In the genomic region with DNA sequence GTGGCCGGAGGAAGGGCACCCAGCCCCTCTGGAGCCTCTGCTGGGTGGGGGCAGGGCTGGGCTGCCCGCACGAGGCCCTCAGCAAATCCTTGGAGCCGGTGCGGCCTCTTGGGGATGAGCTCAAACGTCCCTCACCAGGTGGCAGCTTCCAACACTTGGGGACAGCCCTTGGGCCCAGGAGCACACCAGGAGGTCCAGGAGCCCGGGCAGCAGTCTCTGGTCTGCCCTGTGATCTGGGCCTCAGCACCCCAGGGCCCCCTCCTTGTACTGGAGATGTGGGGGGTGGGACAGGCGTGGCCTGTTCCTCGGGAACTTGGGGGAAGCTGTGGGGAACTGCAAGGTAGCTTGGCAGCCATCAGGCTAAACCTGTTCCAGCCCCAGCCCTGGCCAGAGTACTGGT, we compare ENCODE assay signal across 18 cellular contexts. TPM values are rescaled to one million over a fixed set of nuclear protein-coding genes. Genes with fewer than 3 reads are reported as not detected.
DNase-seq lines count a peak whose midpoint lies in the region; ATAC-seq, FAIRE-seq and TF ChIP-seq lines count a peak whose summit lies in the region.
"Had no signal": no experiment of that assay in that cellular context is flagged by ENCODE, and none has a peak within 500 bp of the region (broad histone marks: within the 10 kb centered on the region; RNA-seq: fewer than 3 reads in every experiment).

No MANE protein-coding gene starts in this region.

- H2AK5ac ChIP-seq in H1 (ENCODE audit: low read depth, low read length): no peak overlapping the region

- POLR2A ChIA-PET in RWPE1 (lab: Yijun Ruan, JAX; ENCODE audit: low non-redundant PET): no interaction called here
- POLR2A ChIA-PET in H1 (lab: Charles Lee; ENCODE audit: partially characterized antibody): interaction anchor here (0.8 kb wide), 1 partner anchor 15 kb away, joined by 3 read pairs; no protein-coding TSS in a partner anchor

- TF ChIP-seq POLR2A in H1 (IDR thresholded peaks at IDR 0.05; ENCODE audit: control extremely low read depth in 1 of 2, low read depth in 2 of 2, low read length in 2 of 2): no peak

- H3K56ac ChIP-seq in H1 (replicated peaks; ENCODE audit: insufficient read length, low read depth, low read length): no peak overlapping the region

- no peak for ATAC-seq in HG03095 (IDR thresholded peaks at IDR 0.05; ENCODE audit: unreplicated experiment)
- ATAC-seq: CD8-positive, alpha-beta T cell had no signal

- H3K18ac ChIP-seq in H1 (ENCODE audit: extremely low read depth, low read length): no peak overlapping the region

- no peak overlapping the region for H4K5ac ChIP-seq in H1 (ENCODE audit: insufficient read length, low read depth, low read length)

- H4K91ac ChIP-seq in H1 (replicated peaks; ENCODE audit: insufficient read length, low read length): no peak overlapping the region

- no peaks in the 10 kb centered on the region for H3K23me2 ChIP-seq in H1 (ENCODE audit: low read depth, low read length)

- H2BK120ac ChIP-seq in H1 (replicated peaks; ENCODE audit: low read depth, low read length): no peak overlapping the region

- no peak overlapping the region for H3K4ac ChIP-seq in H1 (replicated peaks; ENCODE audit: insufficient read length, low read depth, low read length)

- TF ChIP-seq CTCF in RWPE1 (conservative IDR thresholded peaks at IDR 0.05; ENCODE audit: low read depth): no peak
- no peak for TF ChIP-seq CTCF in H1 (IDR thresholded peaks at IDR 0.05; ENCODE audit: control extremely low read depth in 1 of 3, insufficient read depth in 1 of 3, low read depth in 1 of 3, low read length in 3 of 3)

- H2BK12ac ChIP-seq in H1 (ENCODE audit: low read depth, low read length): no peak overlapping the region

- H2BK20ac ChIP-seq in H1 (ENCODE audit: low read length): no peak overlapping the region

- no peak overlapping the region for H2AFZ ChIP-seq in H1 (ENCODE audit: low read length)
- H2AFZ ChIP-seq: GM23248 had no signal

- H3K9ac ChIP-seq in BLaER1 (no peak overlapping the region), H1 (replicated peaks in 1 of 4; ENCODE audit: extremely low read depth in 1 of 4, low read depth in 3 of 4, low read length in 3 of 4) (no peak overlapping the region)
- H3K9ac ChIP-seq: GM23248 had no signal

- H3K79me1 ChIP-seq in H1 (ENCODE audit: low read depth, low read length): no peaks in the 10 kb centered on the region

- 0 out of 2 replicates have a peak overlapping the region, but pooled peaks have one; percentile 21 for H2BK5ac ChIP-seq in H1 (ENCODE audit: low read depth, low read length)

- H4K8ac ChIP-seq in H1 (ENCODE audit: extremely low read depth, insufficient read depth, low read length): peak overlapping the region; percentile 89

- H3K23ac ChIP-seq in H1 (ENCODE audit: insufficient read length): no peak overlapping the region

- no peak for TF ChIP-seq EP300 in H1 (IDR thresholded peaks at IDR 0.05; ENCODE audit: borderline replicate concordance in 1 of 2, low read depth in 2 of 2, low read length in 2 of 2)

- H3K27ac ChIP-seq in BLaER1: peak overlapping the region; percentile 23
- H3K27ac ChIP-seq in RWPE1: peak overlapping the region; percentile 49; the same call in 1 of the 2 replicates
- no peak overlapping the region for H3K27ac ChIP-seq in H1 (ENCODE audit: low read depth, low read length)
- H3K27ac ChIP-seq: C4-2B, GM23248 had no signal

- TF ChIP-seq RAD21 in H1 (IDR thresholded peaks at IDR 0.05 in 1 of 2, conservative IDR thresholded peaks at IDR 0.05 in 1 of 2; ENCODE audit: low read depth in 2 of 2, low read length in 2 of 2): no peak

- 86% methylated on average over 7 of the region's 9 CpGs; no CpG with 5 or more reads in 1 of the 2 experiments for WGBS in H1 (ENCODE audit: extremely low coverage in 1 of 2, insufficient coverage in 1 of 2, insufficient read length in 1 of 2, insufficient replicate concordance in 2 of 2, low coverage in 1 of 2, low lambda C conversion rate in 2 of 2, missing lambda C conversion rate in 1 of 2), 2 experiments

- H3K4me3 ChIP-seq in BLaER1 (no peak overlapping the region), H1 (ENCODE audit: extremely low read depth in 1 of 4, insufficient read depth in 2 of 4, low read depth in 3 of 4, low read length in 4 of 4) (no peak overlapping the region)
- H3K4me3 ChIP-seq: A549, GM23248 had no signal

- H4K20me1 ChIP-seq in BLaER1 (0 out of 2 replicates have a peak, but pooled peaks cover 4% of the 10 kb centered on the region), H1 (replicated peaks in 1 of 2; ENCODE audit: control insufficient read depth in 1 of 2, insufficient read depth in 2 of 2, low read length in 2 of 2) (peaks cover 0 to 8% of the 10 kb centered on the region in 2 experiments)

- no peak overlapping the region for H3K14ac ChIP-seq in H1 (ENCODE audit: insufficient read length)

- H3K4me2 ChIP-seq in BLaER1 (peak overlapping the region; percentile 14; the same call in 1 of the 2 replicates), H1 (ENCODE audit: insufficient read depth in 1 of 2, low read depth in 2 of 2, low read length in 2 of 2) (no peak overlapping the region)
- H3K4me2 ChIP-seq: A549 had no signal

- CTCF ChIA-PET in RWPE1 (lab: Yijun Ruan, JAX) (interaction anchor here (0.6 kb wide), 1 partner anchor 10 kb away, joined by 3 read pairs; no protein-coding TSS in a partner anchor), H1 (lab: Charles Lee; ENCODE audit: partially characterized antibody) (interaction anchor here (0.8 to 1.4 kb wide), 2 partner anchors 10 kb away, joined by 3 read pairs; no protein-coding TSS in a partner anchor)

- H3K27me3 ChIP-seq in BLaER1 (no peaks in the 10 kb centered on the region), H1 (replicated peaks in 1 of 4; ENCODE audit: control insufficient read depth in 3 of 4, extremely low read depth in 1 of 4, insufficient read depth in 3 of 4, low read length in 3 of 4) (no peaks in the 10 kb centered on the region)

- no peaks in the 10 kb centered on the region for H3K79me2 ChIP-seq in H1 (ENCODE audit: control insufficient read depth in 1 of 2, insufficient read depth in 2 of 2, low read length in 2 of 2)

- peaks cover 38% of the 10 kb centered on the region for H3K4me1 ChIP-seq in BLaER1
- peaks cover 0 to 3% (median 0%) of the 10 kb centered on the region in 4 experiments; a peak in 2 of 7 replicates for H3K4me1 ChIP-seq in H1 (replicated peaks in 1 of 4; ENCODE audit: control insufficient read depth in 3 of 4, insufficient read depth in 4 of 4, low read length in 3 of 4)
- H3K4me1 ChIP-seq: A549 had no signal

- FAIRE-seq in H1 (lab: Jason Lieb, UNC): no peak
- FAIRE-seq: A549, D721Med, GM12892 had no signal

- H3K36me3 ChIP-seq in BLaER1: no peaks in the 10 kb centered on the region
- peaks cover 0 to 36% (median 2%) of the 10 kb centered on the region in 4 experiments; a peak in 4 of 8 replicates for H3K36me3 ChIP-seq in H1 (ENCODE audit: control insufficient read depth in 2 of 4, insufficient read depth in 4 of 4, low read length in 3 of 4)

- DNase-seq in RWPE1 (ENCODE audit: low spot score) (no peak), H1 (ENCODE audit: low read depth in 1 of 2, low spot score in 2 of 2) (no peak), germinal center (ENCODE audit: low spot score) (no peak), NCI-H1694 (lab: John Stamatoyannopoulos, UW) (no peak)
- DNase-seq: CD4-positive, CD25-positive, alpha-beta regulatory T cell; CD8-positive, alpha-beta T cell; DMS 273 treated with DMSO at 0.1 percent for 48 hours; DMS53; DMS79 treated with DMSO at 0.1 percent for 48 hours; GF-D8; H9 had no signal

- H2BK15ac ChIP-seq in H1 (ENCODE audit: low read length): no peak overlapping the region

- no peaks in the 10 kb centered on the region for H3K9me3 ChIP-seq in BLaER1
- no peaks in the 10 kb centered on the region for H3K9me3 ChIP-seq in H1 (ENCODE audit: insufficient read depth in 2 of 2, low read depth in 1 of 2, low read length in 1 of 2)
- H3K9me3 ChIP-seq: A549 had no signal

TF ChIP-seq in H1, 55 proteins besides CTCF, POLR2A, EP300 and RAD21:
- TF ChIP-seq MAFK (IDR thresholded peaks at IDR 0.05; ENCODE audit: low read depth, low read length): no peak
- no peak for TF ChIP-seq BCL11A (IDR thresholded peaks at IDR 0.05; ENCODE audit: low read depth in 2 of 2, low read length in 2 of 2)
- no peak for TF ChIP-seq GTF2F1 (IDR thresholded peaks at IDR 0.05; ENCODE audit: borderline replicate concordance, low read depth, low read length)
- no peak for TF ChIP-seq CHD2 (IDR thresholded peaks at IDR 0.05; ENCODE audit: low read length)
- no peak for TF ChIP-seq POU5F1 (IDR thresholded peaks at IDR 0.05; ENCODE audit: low read depth, low read length)
- TF ChIP-seq CEBPB (IDR thresholded peaks at IDR 0.05; ENCODE audit: low read depth, low read length): no peak
- TF ChIP-seq NRF1 (IDR thresholded peaks at IDR 0.05; ENCODE audit: low read depth, low read length): no peak
- TF ChIP-seq FOSL1 (IDR thresholded peaks at IDR 0.05; ENCODE audit: insufficient read depth, low read depth, low read length): no peak
- TF ChIP-seq RNF2 (IDR thresholded peaks at IDR 0.05; ENCODE audit: borderline replicate concordance, low read depth, low read length, missing control alignments, poor library complexity, severe bottlenecking): no peak
- TF ChIP-seq POLR2AphosphoS5 (IDR thresholded peaks at IDR 0.05; ENCODE audit: low read depth, low read length): no peak
- TF ChIP-seq CTBP2 (IDR thresholded peaks at IDR 0.05; ENCODE audit: borderline replicate concordance, insufficient read depth, insufficient read length, low read length): no peak
- TF ChIP-seq KDM1A (IDR thresholded peaks at IDR 0.05; ENCODE audit: borderline replicate concordance, low read length): no peak

RNA-seq across cellular contexts. Expression of a gene that starts 40.0 kb away (rescaled TPM):
- 18.3 and 18.6 TPM in 2 replicates for total RNA-seq in H1 (2021; fragmentation: NEBNext Ultra II Directional; extraction: Animal tissue kit (Norgen Biotek cat#: 25700))
- polyA plus RNA-seq in H1 (2011; rRNA removed): 28.2 and 28.5 TPM in 2 replicates
- 37.2 TPM for polyA plus RNA-seq in H1 (2011; cell fraction: cytosol; rRNA removed)
- polyA plus RNA-seq in H1 (2011; cell fraction: nucleus; rRNA removed): 34.8 TPM
- polyA plus RNA-seq in H1 (2012, experiment 1 of 2): 15.1 to 24.8 TPM (median 22.8 TPM) in 4 replicates
- polyA plus RNA-seq in H1 (2012, experiment 2 of 2): 22.6 TPM
- polyA plus RNA-seq in H1 (2013, experiment 1 of 2): 9.6 TPM
- 9.7 TPM for polyA plus RNA-seq in H1 (2013, experiment 2 of 2)
- polyA minus RNA-seq in H1 (2011; rRNA and poly(A)+ RNA removed): 33.6 and 38.3 TPM in 2 replicates
- polyA minus RNA-seq in H1 (2011; cell fraction: cytosol; rRNA and poly(A)+ RNA removed): 17.2 TPM
- 14.7 TPM for polyA minus RNA-seq in H1 (2011; cell fraction: nucleus; rRNA and poly(A)+ RNA removed)

RNA-seq across cellular contexts. Expression of a gene that starts 56.9 kb away (rescaled TPM):
- total RNA-seq in H1 (2021; fragmentation: NEBNext Ultra II Directional; extraction: Animal tissue kit (Norgen Biotek cat#: 25700)): 26.2 and 27.1 TPM in 2 replicates
- polyA plus RNA-seq in H1 (2011; rRNA removed): 17.3 and 23.9 TPM in 2 replicates
- 18.7 TPM for polyA plus RNA-seq in H1 (2011; cell fraction: cytosol; rRNA removed)
- 79.9 TPM for polyA plus RNA-seq in H1 (2011; cell fraction: nucleus; rRNA removed)
- polyA plus RNA-seq in H1 (2012, experiment 1 of 2): 19.0 to 31.0 TPM (median 27.3 TPM) in 4 replicates
- polyA plus RNA-seq in H1 (2012, experiment 2 of 2): 18.0 TPM
- 27.0 TPM for polyA plus RNA-seq in H1 (2013, experiment 1 of 2)
- 24.6 TPM for polyA plus RNA-seq in H1 (2013, experiment 2 of 2)
- 6.4 and 6.5 TPM in 2 replicates for polyA minus RNA-seq in H1 (2011; rRNA and poly(A)+ RNA removed)
- 10.0 TPM for polyA minus RNA-seq in H1 (2011; cell fraction: cytosol; rRNA and poly(A)+ RNA removed)
- polyA minus RNA-seq in H1 (2011; cell fraction: nucleus; rRNA and poly(A)+ RNA removed): 18.1 TPM
- polyA plus RNA-seq: GM23248 had no signal
